Comparison of ENCODE assay signal across 7 cellular contexts in the genomic region with DNA sequence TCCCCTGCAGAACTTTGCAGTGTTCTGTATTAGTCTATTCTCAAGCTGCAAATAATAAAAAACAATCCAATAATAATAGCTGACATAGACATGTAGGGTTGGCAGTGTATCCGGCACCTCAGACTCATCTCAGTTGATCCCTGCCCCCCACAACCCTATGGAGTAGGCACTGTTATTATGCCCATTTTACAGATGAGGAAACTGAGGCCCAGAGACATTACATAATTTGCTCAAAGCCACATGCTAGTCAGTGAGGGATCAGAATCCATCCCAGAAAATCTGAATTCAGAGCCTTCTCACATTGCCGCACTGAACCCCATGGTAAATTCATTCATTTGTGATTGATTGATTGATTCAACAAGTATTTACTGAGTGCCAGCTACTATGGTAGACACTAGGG.
"Had no signal": no experiment of that assay in that cellular context is flagged by ENCODE, and none has a peak within 500 bp of the region (broad histone marks: within the 10 kb centered on the region; RNA-seq: fewer than 3 reads in every experiment).

No MANE protein-coding gene starts in this region.

- H3K27ac Mint-ChIP-seq: HFFc6 had no signal

- H3K9ac ChIP-seq: GM23248 had no signal

- H3K9me3 ChIP-seq: HAP-1 had no signal

- H3K4me3 ChIP-seq: GM23248, HAP-1 had no signal

- H3K36me3 ChIP-seq: HAP-1 had no signal

- DNase-seq: GM23248, GOT3, HFFc6, IMR-90, KBM-7 had no signal

- H3K4me1 ChIP-seq: HAP-1 had no signal

- H3K27ac ChIP-seq: GM23248, HL-60 had no signal

- H3K4me3 Mint-ChIP-seq: HFFc6 had no signal

- H2AFZ ChIP-seq: GM23248 had no signal
